1 cellular context compared by ENCODE assay signal in genomic region chr2:152738438-152738837, GRCh38.
TF ChIP-seq lines count a peak whose summit lies in the region.

No MANE protein-coding gene starts in this region.

TF ChIP-seq in HepG2, 621 proteins besides CTCF, POLR2A, EP300 and RAD21:
- TF ChIP-seq ZSCAN29 (CRISPR knock-in tag; conservative IDR thresholded peaks at IDR 0.05) (no peak), HNF4A (CRISPR knock-in tag; IDR thresholded peaks at IDR 0.05) (0 out of 2 replicates have a peak, but pooled peaks have one; percentile 10), TBP (CRISPR knock-in tag; IDR thresholded peaks at IDR 0.05) (no peak)
